ENCODE assay signal across 24 cellular contexts in genomic region chr19:45542234-45542668, GRCh38. TPM values are rescaled to one million over a fixed set of nuclear protein-coding genes. Genes with fewer than 3 reads are reported as not detected.
DNase-seq lines count a peak whose midpoint lies in the region; ATAC-seq and TF ChIP-seq lines count a peak whose summit lies in the region.
"Had no signal": no experiment of that assay in that cellular context is flagged by ENCODE, and none has a peak within 500 bp of the region (broad histone marks: within the 10 kb centered on the region; RNA-seq: fewer than 3 reads in every experiment).

No MANE protein-coding gene starts in this region.

- TF ChIP-seq CTCF in HEK293 (tag by site-specific recombination; IDR thresholded peaks at IDR 0.05), result no peak

- POLR2A ChIA-PET in HEK293 (lab: Yijun Ruan, JAX), result no interaction called here

- DNase-seq in DMS53 (lab: John Stamatoyannopoulos, UW) (peak; percentile 43), NOMO-1 treated with dmso at 0.1 percent for 144 hours (lab: John Stamatoyannopoulos, UW; ENCODE audit: unreplicated experiment) (peak; percentile 18), hypothalamus (lab: John Stamatoyannopoulos, UW) (no peak), GDM1 (lab: John Stamatoyannopoulos, UW) (no peak)
- DNase-seq: activated CD4-positive, alpha-beta T cell treated with anti-CD3 and anti-CD28 coated beads, Interleukin-2, amount 50 U/mL, for 1 hour; activated effector memory CD4-positive, alpha-beta T cell treated with anti-CD3 and anti-CD28 coated beads, Interleukin-2, amount 50 U/mL, for 16 hours; DND-41; islet precursor cell; NCI-H1694 treated with DMSO at 0.1 percent for 48 hours; NCI-H446 treated with DMSO at 0.1 percent for 48 hours; SHP77 treated with DMSO at 0.1 percent for 48 hours; small intestine; stimulated activated naive CD4-positive, alpha-beta T cell treated with Interleukin-2 at 50 U/mL for 16 hours; thyroid gland had no signal

- H3K9me3 ChIP-seq in HEK293 (ENCODE audit: control insufficient read depth, insufficient read depth, low read depth, low read length), result no peaks in the 10 kb centered on the region
- H3K9me3 ChIP-seq: thyroid gland had no signal

- peak overlapping the region; percentile 66 for H3K27ac ChIP-seq in HEK293 (ENCODE audit: extremely low read depth, low read depth, low read length)
- H3K27ac ChIP-seq: C4-2B, coronary artery, thyroid gland, VCaP had no signal

- peaks cover 7% of the 10 kb centered on the region; the same call in 1 of the 2 replicates for H3K4me1 ChIP-seq in HEK293 (ENCODE audit: control insufficient read depth, insufficient read depth, low read length)

- CTCF ChIA-PET in HEK293 (lab: Yijun Ruan, JAX), result interaction anchor here (8.8 kb wide), 1 partner anchor 16 kb away, joined by 60 read pairs; no protein-coding TSS in a partner anchor

- ATAC-seq in esophagus mucosa (peak; percentile 56), HG03045 (IDR thresholded peaks at IDR 0.05; ENCODE audit: unreplicated experiment) (no peak), HG02884 (IDR thresholded peaks at IDR 0.05; ENCODE audit: unreplicated experiment) (no peak)

- no peaks in the 10 kb centered on the region for H3K36me3 ChIP-seq in HEK293 (ENCODE audit: control insufficient read depth in 2 of 2, insufficient read depth in 1 of 2, low read length in 2 of 2)
- H3K36me3 ChIP-seq: thyroid gland had no signal

- no peak overlapping the region for H3K4me3 ChIP-seq in HEK293 (ENCODE audit: low read depth, low read length)
- H3K4me3 ChIP-seq: coronary artery, lung, thyroid gland had no signal

TF ChIP-seq in HEK293, 187 proteins besides CTCF, POLR2A, EP300 and RAD21 (continues in another document):
- TF ChIP-seq MZF1 (tag by site-specific recombination; IDR thresholded peaks at IDR 0.05; ENCODE audit: borderline replicate concordance), result no peak
- peak; percentile 80 for TF ChIP-seq PRDM4 (tag by site-specific recombination; IDR thresholded peaks at IDR 0.05)
- TF ChIP-seq ZNF146 (tag by site-specific recombination; IDR thresholded peaks at IDR 0.05), result no peak
- TF ChIP-seq BCL6B (tag by site-specific recombination; IDR thresholded peaks at IDR 0.05), result peak; percentile 47; the same call in 1 of the 2 replicates
- TF ChIP-seq ZXDB (tag by site-specific recombination; IDR thresholded peaks at IDR 0.05), result peak; percentile 53; the same call in 1 of the 2 replicates
- peak; percentile 64; the same call in 1 of the 2 replicates for TF ChIP-seq INSM2 (tag by site-specific recombination; IDR thresholded peaks at IDR 0.05)
- peak; percentile 60 for TF ChIP-seq PRDM10 (tag by site-specific recombination; IDR thresholded peaks at IDR 0.05)
- TF ChIP-seq ZNF362 (tag by site-specific recombination; IDR thresholded peaks at IDR 0.05), result peak; percentile 64; the same call in 1 of the 2 replicates
- TF ChIP-seq BCL11A (tag by site-specific recombination; IDR thresholded peaks at IDR 0.05; ENCODE audit: low read depth), result peak; percentile 52; the same call in 1 of the 2 replicates
- no peak for TF ChIP-seq ZNF610 (tag by site-specific recombination; IDR thresholded peaks at IDR 0.05; ENCODE audit: borderline replicate concordance)
- TF ChIP-seq ZNF292 (tag by site-specific recombination; IDR thresholded peaks at IDR 0.05; ENCODE audit: borderline replicate concordance, low read depth), result no peak
- TF ChIP-seq, protein P1, sequence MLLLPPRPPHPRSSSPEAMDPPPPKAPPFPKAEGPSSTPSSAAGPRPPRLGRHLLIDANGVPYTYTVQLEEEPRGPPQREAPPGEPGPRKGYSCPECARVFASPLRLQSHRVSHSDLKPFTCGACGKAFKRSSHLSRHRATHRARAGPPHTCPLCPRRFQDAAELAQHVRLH (tag by site-specific recombination; IDR thresholded peaks at IDR 0.05), result peak; percentile 69; the same call in 1 of the 2 replicates
- peak; percentile 91 for TF ChIP-seq FEZF1 (tag by site-specific recombination; IDR thresholded peaks at IDR 0.05)
- peak; percentile 57 for TF ChIP-seq SP7 (tag by site-specific recombination; IDR thresholded peaks at IDR 0.05)
- peak; percentile 44; the same call in 1 of the 2 replicates for TF ChIP-seq ZNF391 (tag by site-specific recombination; IDR thresholded peaks at IDR 0.05; ENCODE audit: borderline replicate concordance, low read depth)

RNA-seq across cellular contexts. Expression of gene VASP, which starts 35.0 kb away (rescaled TPM):
- total RNA-seq in esophagus mucosa, result 48.8 TPM

RNA-seq across cellular contexts. Expression of gene OPA3, which starts 42.4 kb away (rescaled TPM):
- 10.0 TPM for total RNA-seq in esophagus mucosa

RNA-seq across cellular contexts. Expression of gene PPM1N, which starts 44.0 kb away (rescaled TPM):
- 2.4 TPM for total RNA-seq in esophagus mucosa

RNA-seq across cellular contexts. Expression of gene RTN2, which starts 45.4 kb away (rescaled TPM):
- total RNA-seq in esophagus mucosa, result 1.4 TPM

RNA-seq across cellular contexts. Expression of gene GPR4, which starts 59.8 kb away (rescaled TPM):
- total RNA-seq in esophagus mucosa, result 0.56 TPM
- total RNA-seq: fibroblast of villous mesenchyme; T-helper 1 cell treated with Interleukin-12 subunit alpha and Interleukin-12 subunit beta and Interleukin-4 antibody, amounts not matched to agents 30 ng/mL and 1 ng/mL, for 36 hours had no signal

Comparison
In these comparisons a context has a peak if more than half of its experiments do, and no peak if none do; other contexts are left out.
1. DNase-seq: peak in DMS53 (single experiment) and NOMO-1 treated with dmso at 0.1 percent for 144 hours (single experiment); none in hypothalamus (0 of 51) and GDM1 (single experiment).